ENCODE assay signal across 23 cellular contexts in genomic region chr6:125742024-125742423, GRCh38. TPM values are rescaled to one million over a fixed set of nuclear protein-coding genes. Genes with fewer than 3 reads are reported as not detected.
"Had no signal": no experiment of that assay in that cellular context is flagged by ENCODE, and none has a peak within 500 bp of the region (broad histone marks: within the 10 kb centered on the region; RNA-seq: fewer than 3 reads in every experiment).

No MANE protein-coding gene starts in this region.

- H3K36me3 ChIP-seq: colonic mucosa, esophagus muscularis mucosa had no signal

- H3K4me1 ChIP-seq: colonic mucosa, parathyroid adenoma had no signal

- FAIRE-seq: islet of Langerhans had no signal

- H3K9me3 ChIP-seq: colonic mucosa, esophagus muscularis mucosa had no signal

- H3K79me2 ChIP-seq: hepatocyte, parathyroid adenoma had no signal

- H3K4me3 ChIP-seq: colonic mucosa, esophagus muscularis mucosa, hepatocyte, lung had no signal

- DNase-seq: activated B cell treated with CpG ODN at 0.5 μM for 24 hours; activated CD4-positive, alpha-beta memory T cell treated with anti-CD3 and anti-CD28 coated beads, Interleukin-2, amount 10 ng/mL, durations not matched to agents 7 days and 5 days; activated CD4-positive, alpha-beta T cell treated with anti-CD3 and anti-CD28 coated beads for 4 hours; activated naive CD4-positive, alpha-beta T cell treated with anti-CD3 and anti-CD28 coated beads for 36 hours; activated T-cell treated with anti-CD3 and anti-CD28 coated beads, Interleukin-2, amount 50 U/mL, for 1 hour; central memory CD4-positive, alpha-beta T cell; colonic mucosa; effector CD4-positive, alpha-beta T cell; midbrain; stimulated activated CD4-positive, alpha-beta T cell treated with anti-CD3 and anti-CD28 coated beads, Interleukin-12 subunit alpha, Interleukin-12 subunit beta, amount 100 ng/mL, for 4 hours; stimulated activated CD4-positive, alpha-beta T cell treated with anti-CD3 and anti-CD28 coated beads, Interleukin-1b, Interleukin-23, amount 100 ng/mL, for 48 hours; stimulated activated naive CD4-positive, alpha-beta T cell treated with Interleukin-2 at 50 U/mL for 16 hours had no signal

- H3K4me2 ChIP-seq: hepatocyte had no signal

- H2AFZ ChIP-seq: hepatocyte, parathyroid adenoma had no signal

- H3K9ac ChIP-seq: parathyroid adenoma had no signal

- H3K4me3 Mint-ChIP-seq: activated B cell treated with CpG ODN at 0.5 μM for 24 hours; activated CD4-positive, alpha-beta memory T cell treated with anti-CD3 and anti-CD28 coated beads, Interleukin-2, amount 10 ng/mL, durations not matched to agents 7 days and 5 days; activated naive CD4-positive, alpha-beta T cell treated with anti-CD3 and anti-CD28 coated beads for 36 hours; brain; nephron; type B pancreatic cell had no signal

- H3K9me3 Mint-ChIP-seq: activated B cell treated with CpG ODN at 0.5 μM for 24 hours; activated CD4-positive, alpha-beta memory T cell treated with anti-CD3 and anti-CD28 coated beads, Interleukin-2, amount 10 ng/mL, durations not matched to agents 7 days and 5 days; activated naive CD4-positive, alpha-beta T cell treated with anti-CD3 and anti-CD28 coated beads for 36 hours; activated T-helper 2 cell treated with anti-CD3 and anti-CD28 coated beads, Interferon-gamma antibody, Interleukin-2, Interleukin-4, amounts not matched to agents 10 μg/mL and 5 μg/mL and 100 μg/mL, durations not matched to agents 14 hours and 24 hours and 36 hours; brain; nephron; type B pancreatic cell had no signal

- H3K36me3 Mint-ChIP-seq: brain, type B pancreatic cell had no signal

- H3K27ac Mint-ChIP-seq: activated B cell treated with CpG ODN at 0.5 μM for 24 hours; activated CD4-positive, alpha-beta memory T cell treated with anti-CD3 and anti-CD28 coated beads, Interleukin-2, amount 10 ng/mL, durations not matched to agents 7 days and 5 days; activated naive CD4-positive, alpha-beta T cell treated with anti-CD3 and anti-CD28 coated beads for 36 hours; activated T-helper 2 cell treated with anti-CD3 and anti-CD28 coated beads, Interferon-gamma antibody, Interleukin-2, Interleukin-4, amounts not matched to agents 10 μg/mL and 5 μg/mL and 100 μg/mL, durations not matched to agents 14 hours and 24 hours and 36 hours; brain; nephron; type B pancreatic cell had no signal

- H3K27ac ChIP-seq: colonic mucosa, esophagus muscularis mucosa, hepatocyte, parathyroid adenoma had no signal

RNA-seq across cellular contexts. Expression of gene HEY2, which starts 7.4 kb away (rescaled TPM):
- total RNA-seq: activated B cell treated with CpG ODN at 0.5 μM for 24 hours; activated CD4-positive, alpha-beta memory T cell treated with anti-CD3 and anti-CD28 coated beads, Interleukin-2, amount 10 ng/mL, durations not matched to agents 7 days and 5 days; activated naive CD4-positive, alpha-beta T cell treated with anti-CD3 and anti-CD28 coated beads for 36 hours; activated T-helper 2 cell treated with anti-CD3 and anti-CD28 coated beads, Interferon-gamma antibody, Interleukin-2, Interleukin-4, amounts not matched to agents 10 μg/mL and 5 μg/mL and 100 μg/mL, durations not matched to agents 14 hours and 24 hours and 36 hours; renal cortical epithelial cell; T-helper 2 cell treated with Interferon-gamma antibody and Interleukin-4, amounts not matched to agents 100 ng/mL and 5 ng/mL, for 36 hours had no signal
